In the genomic region with DNA sequence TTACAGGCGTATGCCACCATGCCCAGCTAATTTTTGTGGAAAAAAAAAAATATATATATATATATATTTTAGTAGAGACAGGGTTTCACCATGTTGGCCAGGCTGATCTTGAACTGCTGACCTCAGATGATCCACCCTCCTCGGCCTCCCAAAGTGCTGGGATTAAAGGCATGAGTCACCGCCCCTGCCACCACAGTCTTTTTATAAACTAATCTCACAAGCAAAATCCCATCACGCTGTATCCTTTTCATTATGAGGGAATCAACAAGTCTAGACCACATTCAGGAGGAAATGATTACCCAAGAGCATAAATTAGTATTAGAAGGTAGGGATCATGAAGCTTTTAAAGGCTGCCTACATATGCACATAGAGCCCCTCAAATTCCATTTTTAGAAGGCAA, we compare ENCODE assay signal across 16 cellular contexts.
"Had no signal": no experiment of that assay in that cellular context is flagged by ENCODE, and none has a peak within 500 bp of the region (broad histone marks: within the 10 kb centered on the region; RNA-seq: fewer than 3 reads in every experiment).

No MANE protein-coding gene starts in this region.

- FAIRE-seq: endometrium, keratinocyte, TTC549, urothelium cell line had no signal

- H3K9me3 ChIP-seq: heart left ventricle, thoracic aorta had no signal

- H3K4me3 Mint-ChIP-seq: activated CD8-positive, alpha-beta memory T cell treated with anti-CD3 and anti-CD28 coated beads, Interleukin-2, amount 10 ng/mL, durations not matched to agents 7 days and 5 days; activated naive CD8-positive, alpha-beta T cell; activated T-cell treated with anti-CD3 and anti-CD28 coated beads, Interleukin-2, amount 50 U/mL, for 24 hours; neural crest cell; stimulated activated naive CD8-positive, alpha-beta T cell treated with anti-CD3 and anti-CD28 coated beads, Interleukin-15, amount 100 ng/mL, for 72 hours had no signal

- H3K9me3 Mint-ChIP-seq: activated T-cell treated with anti-CD3 and anti-CD28 coated beads, Interleukin-2, amount 50 U/mL, for 24 hours had no signal

- H3K27me3 Mint-ChIP-seq: activated CD8-positive, alpha-beta memory T cell treated with anti-CD3 and anti-CD28 coated beads, Interleukin-2, amount 10 ng/mL, durations not matched to agents 7 days and 5 days; activated T-cell treated with anti-CD3 and anti-CD28 coated beads, Interleukin-2, amount 50 U/mL, for 24 hours; stimulated activated naive CD8-positive, alpha-beta T cell treated with anti-CD3 and anti-CD28 coated beads, Interleukin-15, amount 100 ng/mL, for 72 hours had no signal

- H3K27me3 ChIP-seq: heart left ventricle had no signal

- H3K36me3 ChIP-seq: heart left ventricle, thoracic aorta had no signal

- H3K36me3 Mint-ChIP-seq: activated CD8-positive, alpha-beta memory T cell treated with anti-CD3 and anti-CD28 coated beads, Interleukin-2, amount 10 ng/mL, durations not matched to agents 7 days and 5 days; activated naive CD8-positive, alpha-beta T cell had no signal

- H3K27ac Mint-ChIP-seq: activated CD8-positive, alpha-beta memory T cell treated with anti-CD3 and anti-CD28 coated beads, Interleukin-2, amount 10 ng/mL, durations not matched to agents 7 days and 5 days; activated naive CD8-positive, alpha-beta T cell; activated T-cell treated with anti-CD3 and anti-CD28 coated beads, Interleukin-2, amount 50 U/mL, for 24 hours; stimulated activated naive CD8-positive, alpha-beta T cell treated with anti-CD3 and anti-CD28 coated beads, Interleukin-15, amount 100 ng/mL, for 72 hours had no signal

- DNase-seq: activated CD8-positive, alpha-beta memory T cell treated with anti-CD3 and anti-CD28 coated beads, Interleukin-2, amount 10 ng/mL, durations not matched to agents 7 days and 5 days; activated effector memory CD4-positive, alpha-beta T cell treated with anti-CD3 and anti-CD28 coated beads, Interleukin-2, amount 50 U/mL, for 16 hours; activated T-cell treated with anti-CD3 and anti-CD28 coated beads, Interleukin-2, amount 50 U/mL, for 24 hours; foreskin melanocyte; left ventricle myocardium superior; stimulated activated CD4-positive, alpha-beta T cell treated with anti-CD3 and anti-CD28 coated beads, Interleukin-4, amount 100 ng/mL, for 4 hours; stimulated activated naive CD8-positive, alpha-beta T cell treated with anti-CD3 and anti-CD28 coated beads, Interleukin-15, amount 100 ng/mL, for 72 hours; T-helper 2 cell had no signal

- H3K4me1 Mint-ChIP-seq: activated CD8-positive, alpha-beta memory T cell treated with anti-CD3 and anti-CD28 coated beads, Interleukin-2, amount 10 ng/mL, durations not matched to agents 7 days and 5 days; stimulated activated naive CD8-positive, alpha-beta T cell treated with anti-CD3 and anti-CD28 coated beads, Interleukin-15, amount 100 ng/mL, for 72 hours had no signal

- ATAC-seq: activated CD8-positive, alpha-beta memory T cell treated with anti-CD3 and anti-CD28 coated beads, Interleukin-2, amount 10 ng/mL, durations not matched to agents 7 days and 5 days; stimulated activated naive CD8-positive, alpha-beta T cell treated with anti-CD3 and anti-CD28 coated beads, Interleukin-15, amount 100 ng/mL, for 72 hours had no signal

- H3K4me3 ChIP-seq: heart left ventricle, thoracic aorta had no signal
